In the genomic region with DNA sequence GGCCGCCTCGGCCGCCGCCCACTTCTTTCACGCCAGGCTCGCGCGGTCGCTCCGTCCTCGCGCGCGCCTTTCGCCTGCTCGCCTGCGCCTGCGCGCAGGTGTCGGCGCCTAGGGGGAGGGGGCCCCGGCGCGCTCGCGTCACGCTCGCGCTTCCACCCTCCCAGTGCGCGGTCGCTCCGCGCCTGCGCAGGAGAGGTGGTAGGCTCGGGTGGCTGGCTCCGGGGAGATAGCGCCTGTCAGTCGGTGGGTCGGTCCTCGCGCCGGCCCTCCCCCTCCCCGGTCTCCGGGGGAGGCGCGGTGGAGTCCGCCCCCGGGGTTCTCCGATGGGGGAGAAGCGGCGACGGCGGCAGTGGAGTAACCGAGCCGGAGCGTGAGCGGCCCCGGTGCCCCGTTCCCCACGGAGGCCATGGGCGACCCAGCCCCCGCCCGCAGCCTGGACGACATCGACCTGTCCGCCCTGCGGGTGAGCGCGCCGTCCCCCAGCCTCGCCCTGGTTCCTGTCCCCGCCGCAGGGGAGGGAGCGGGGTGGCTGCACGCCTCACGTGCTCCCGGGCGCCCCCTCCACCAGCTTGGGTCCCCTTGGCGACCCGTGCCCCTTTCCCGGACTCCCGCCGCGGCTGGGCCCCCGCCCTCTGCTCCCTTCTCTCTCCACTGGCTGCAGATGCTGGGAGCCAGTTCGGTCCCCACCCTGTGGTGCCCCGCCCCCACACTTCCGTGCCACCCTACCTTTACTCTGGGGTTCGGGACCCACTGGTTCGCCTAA, we compare ENCODE assay signal across 1 cellular context.
A peak's percentile ranks its signal among the peaks of the same experiment; 100 is the strongest.
TF ChIP-seq lines count a peak whose summit lies in the region.

A gene (plus strand): TSS at position 163 of the 763 bp plus-strand sequence. CDS start 244 bp downstream, at position 407.

TF ChIP-seq in H1, 55 proteins besides CTCF, POLR2A, EP300 and RAD21:
- TF ChIP-seq, protein P1, sequence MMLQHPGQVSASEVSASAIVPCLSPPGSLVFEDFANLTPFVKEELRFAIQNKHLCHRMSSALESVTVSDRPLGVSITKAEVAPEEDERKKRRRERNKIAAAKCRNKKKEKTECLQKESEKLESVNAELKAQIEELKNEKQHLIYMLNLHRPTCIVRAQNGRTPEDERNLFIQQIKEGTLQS (IDR thresholded peaks at IDR 0.05; ENCODE audit: insufficient read depth, low read depth, low read length), result 0 out of 2 replicates have a peak, but pooled peaks have one; percentile 28
- TF ChIP-seq CHD2 (IDR thresholded peaks at IDR 0.05; ENCODE audit: low read length) (0 out of 2 replicates have a peak, but pooled peaks have one; percentile 56), ASH2L (IDR thresholded peaks at IDR 0.05; ENCODE audit: low read length) (peak; percentile 74), SIN3A (conservative IDR thresholded peaks at IDR 0.05 in 1 of 2, IDR thresholded peaks at IDR 0.05 in 1 of 2; ENCODE audit: low read depth in 1 of 2, low read length in 2 of 2) (peak in 1 of 2 experiments; percentile 35; a peak in 1 of 4 replicates), JUN (IDR thresholded peaks at IDR 0.05; ENCODE audit: low read depth, low read length) (no peak), EZH2 (IDR thresholded peaks at IDR 0.05; ENCODE audit: low read depth, low read length, severe bottlenecking) (no peak), KDM4A (IDR thresholded peaks at IDR 0.05; ENCODE audit: low read depth, low read length, severe bottlenecking) (peak; percentile 91), TAF7 (optimal IDR thresholded peaks at IDR 0.05; ENCODE audit: borderline replicate concordance, low read depth, low read length) (no peak), POU5F1 (IDR thresholded peaks at IDR 0.05; ENCODE audit: low read depth, low read length) (no peak), SUZ12 (IDR thresholded peaks at IDR 0.05; ENCODE audit: low read length) (peak; percentile 53; the same call in 1 of the 2 replicates), CREB1 (IDR thresholded peaks at IDR 0.05) (peak; percentile 60; the same call in 1 of the 2 replicates), TCF12 (IDR thresholded peaks at IDR 0.05; ENCODE audit: low read depth, low read length) (no peak), BACH1 (IDR thresholded peaks at IDR 0.05; ENCODE audit: low read length) (peak; percentile 82), CHD1 (IDR thresholded peaks at IDR 0.05; ENCODE audit: low read depth, low read length) (no peak), NRF1 (IDR thresholded peaks at IDR 0.05; ENCODE audit: low read depth, low read length) (peak; percentile 89), SAP30 (IDR thresholded peaks at IDR 0.05; ENCODE audit: insufficient read depth, insufficient replicate concordance, low read length) (no peak), SP2 (IDR thresholded peaks at IDR 0.05; ENCODE audit: low read length) (no peak), BCL11A (IDR thresholded peaks at IDR 0.05; ENCODE audit: low read depth in 2 of 2, low read length in 2 of 2) (no peak), SIRT6 (IDR thresholded peaks at IDR 0.05; ENCODE audit: low read length) (no peak), YY1 (IDR thresholded peaks at IDR 0.05; ENCODE audit: low read depth, low read length) (no peak)
- TF ChIP-seq, protein P2, sequence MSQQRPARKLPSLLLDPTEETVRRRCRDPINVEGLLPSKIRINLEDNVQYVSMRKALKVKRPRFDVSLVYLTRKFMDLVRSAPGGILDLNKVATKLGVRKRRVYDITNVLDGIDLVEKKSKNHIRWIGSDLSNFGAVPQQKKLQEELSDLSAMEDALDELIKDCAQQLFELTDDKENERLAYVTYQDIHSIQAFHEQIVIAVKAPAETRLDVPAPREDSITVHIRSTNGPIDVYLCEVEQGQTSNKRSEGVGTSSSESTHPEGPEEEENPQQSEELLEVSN (IDR thresholded peaks at IDR 0.05), result no peak
- TF ChIP-seq, protein P3, sequence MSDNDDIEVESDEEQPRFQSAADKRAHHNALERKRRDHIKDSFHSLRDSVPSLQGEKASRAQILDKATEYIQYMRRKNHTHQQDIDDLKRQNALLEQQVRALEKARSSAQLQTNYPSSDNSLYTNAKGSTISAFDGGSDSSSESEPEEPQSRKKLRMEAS (IDR thresholded peaks at IDR 0.05), result peak; percentile 45
